7 cellular contexts compared by ENCODE assay signal in the genomic region with DNA sequence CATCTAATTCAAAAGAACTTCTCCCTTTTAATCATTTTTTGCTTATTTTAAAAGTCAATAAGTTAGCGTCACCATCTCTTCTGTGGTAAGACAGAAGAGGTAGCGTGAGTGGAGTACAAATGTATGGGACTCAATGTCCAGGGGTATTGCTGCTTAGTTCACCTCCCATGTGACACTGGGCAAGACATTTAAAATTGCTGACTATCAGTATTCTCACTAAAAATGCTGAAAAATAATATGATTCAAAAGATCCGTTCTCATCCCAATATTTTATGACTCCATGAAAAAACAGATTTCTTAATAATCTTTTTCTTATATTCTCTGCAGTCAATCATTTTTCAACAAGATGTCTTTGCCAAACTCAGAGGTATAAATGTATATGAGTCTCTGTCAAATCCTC.
"Had no signal": no experiment of that assay in that cellular context is flagged by ENCODE, and none has a peak within 500 bp of the region (broad histone marks: within the 10 kb centered on the region; RNA-seq: fewer than 3 reads in every experiment).

No MANE protein-coding gene starts in this region.

- H3K27ac Mint-ChIP-seq: IgD-negative memory B cell had no signal

- H3K4me3 Mint-ChIP-seq: IgD-negative memory B cell had no signal

- DNase-seq: Karpas-422, KBM-7, KG1 had no signal

- FAIRE-seq: HTR-8/SVneo had no signal

- H3K27ac ChIP-seq: HL-60, KMS-11 had no signal

- H3K4me1 Mint-ChIP-seq: IgD-negative memory B cell had no signal

- H3K9me3 Mint-ChIP-seq: IgD-negative memory B cell had no signal

- H3K4me2 ChIP-seq: KMS-11 had no signal

- H3K36me3 Mint-ChIP-seq: IgD-negative memory B cell had no signal

- H3K27me3 Mint-ChIP-seq: IgD-negative memory B cell had no signal

- H3K9ac ChIP-seq: KMS-11 had no signal
